ENCODE assay signal across 1 cellular context in the genomic region with DNA sequence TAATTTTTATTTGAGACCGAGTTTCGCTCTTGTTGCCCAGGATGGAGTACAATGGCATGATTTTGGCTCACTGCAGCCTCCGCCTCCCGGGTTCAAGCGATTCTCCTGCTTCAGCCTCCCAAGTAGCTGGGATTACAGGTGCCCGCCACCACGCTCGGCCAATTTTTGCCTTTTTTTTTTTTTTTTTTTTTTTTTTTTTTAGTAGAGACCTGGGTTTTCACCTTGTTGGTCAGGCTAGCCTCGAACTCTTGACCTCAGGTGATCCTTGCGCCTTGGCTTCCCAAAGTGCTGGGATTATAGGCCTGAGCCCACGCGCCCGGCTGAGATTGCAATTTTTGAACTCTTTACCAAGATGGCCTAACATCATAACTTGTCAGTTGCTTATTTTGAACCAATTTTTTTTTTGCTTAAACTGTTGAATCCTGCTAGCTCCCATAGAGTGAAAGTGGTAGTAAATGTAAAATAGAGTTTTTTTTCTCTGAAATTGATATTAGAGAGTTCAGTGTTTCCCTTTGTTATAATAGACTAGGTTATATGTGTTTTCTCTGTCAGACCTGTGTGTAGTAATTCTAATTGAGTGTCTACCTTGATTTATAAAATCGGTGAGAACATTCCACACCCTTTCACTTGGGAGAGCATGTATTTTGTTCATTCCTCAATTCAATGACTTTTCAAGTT.
TF ChIP-seq lines count a peak whose summit lies in the region.

No MANE protein-coding gene starts in this region.

TF ChIP-seq in K562, 482 proteins besides CTCF, POLR2A, EP300 and RAD21 (continued from another document):
- TF ChIP-seq, protein P1, sequence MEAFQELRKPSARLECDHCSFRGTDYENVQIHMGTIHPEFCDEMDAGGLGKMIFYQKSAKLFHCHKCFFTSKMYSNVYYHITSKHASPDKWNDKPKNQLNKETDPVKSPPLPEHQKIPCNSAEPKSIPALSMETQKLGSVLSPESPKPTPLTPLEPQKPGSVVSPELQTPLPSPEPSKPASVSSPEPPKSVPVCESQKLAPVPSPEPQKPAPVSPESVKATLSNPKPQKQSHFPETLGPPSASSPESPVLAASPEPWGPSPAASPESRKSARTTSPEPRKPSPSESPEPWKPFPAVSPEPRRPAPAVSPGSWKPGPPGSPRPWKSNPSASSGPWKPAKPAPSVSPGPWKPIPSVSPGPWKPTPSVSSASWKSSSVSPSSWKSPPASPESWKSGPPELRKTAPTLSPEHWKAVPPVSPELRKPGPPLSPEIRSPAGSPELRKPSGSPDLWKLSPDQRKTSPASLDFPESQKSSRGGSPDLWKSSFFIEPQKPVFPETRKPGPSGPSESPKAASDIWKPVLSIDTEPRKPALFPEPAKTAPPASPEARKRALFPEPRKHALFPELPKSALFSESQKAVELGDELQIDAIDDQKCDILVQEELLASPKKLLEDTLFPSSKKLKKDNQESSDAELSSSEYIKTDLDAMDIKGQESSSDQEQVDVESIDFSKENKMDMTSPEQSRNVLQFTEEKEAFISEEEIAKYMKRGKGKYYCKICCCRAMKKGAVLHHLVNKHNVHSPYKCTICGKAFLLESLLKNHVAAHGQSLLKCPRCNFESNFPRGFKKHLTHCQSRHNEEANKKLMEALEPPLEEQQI (IDR thresholded peaks at IDR 0.05): no peak
- no peak for TF ChIP-seq HOXB6 (CRISPR knock-in tag; IDR thresholded peaks at IDR 0.05; ENCODE audit: borderline replicate concordance)
